In genomic region chr20:37735541-37735940, GRCh38 we compare ENCODE assay signal across 19 cellular contexts. TPM values are rescaled to one million over a fixed set of nuclear protein-coding genes. Genes with fewer than 3 reads are reported as not detected.
DNase-seq lines count a peak whose midpoint lies in the region; ATAC-seq and TF ChIP-seq lines count a peak whose summit lies in the region.
"Had no signal": no experiment of that assay in that cellular context is flagged by ENCODE, and none has a peak within 500 bp of the region (broad histone marks: within the 10 kb centered on the region; RNA-seq: fewer than 3 reads in every experiment).

No MANE protein-coding gene starts in this region.

- H3K36me3 ChIP-seq in RWPE2 (ENCODE audit: low read depth): peaks cover 62% of the 10 kb centered on the region
- H3K36me3 ChIP-seq in uterus: no peaks in the 10 kb centered on the region

- peak overlapping the region; percentile 10 for H3K27ac Mint-ChIP-seq in activated CD4-positive, alpha-beta memory T cell treated with anti-CD3 and anti-CD28 coated beads for 36 hours
- H3K27ac Mint-ChIP-seq in activated CD4-positive, alpha-beta memory T cell treated with anti-CD3 and anti-CD28 coated beads, Interleukin-2, amount 10 ng/mL, durations not matched to agents 7 days and 5 days: no peak overlapping the region
- no peak overlapping the region for H3K27ac Mint-ChIP-seq in activated CD8-positive, alpha-beta T cell treated with anti-CD3 and anti-CD28 coated beads, Interleukin-2, amount 10 ng/mL, durations not matched to agents 7 days and 5 days
- H3K27ac Mint-ChIP-seq: HFFc6 had no signal

- no peak for TF ChIP-seq POLR2A in uterus (IDR thresholded peaks at IDR 0.05)

- H3K4me1 ChIP-seq in RWPE2 (ENCODE audit: insufficient read depth, poor library complexity, severe bottlenecking) (no peaks in the 10 kb centered on the region), uterus (no peaks in the 10 kb centered on the region)

- H3K27me3 ChIP-seq in RWPE2 (ENCODE audit: insufficient read depth, poor library complexity, severe bottlenecking) (no peaks in the 10 kb centered on the region), uterus (no peaks in the 10 kb centered on the region)
- H3K27me3 ChIP-seq: BLaER1 had no signal

- H3K9me3 ChIP-seq in RWPE2 (ENCODE audit: severe bottlenecking): no peaks in the 10 kb centered on the region
- H3K9me3 ChIP-seq in uterus: no peaks in the 10 kb centered on the region

- POLR2A ChIA-PET in activated CD4-positive, alpha-beta memory T cell treated with anti-CD3 and anti-CD28 coated beads for 36 hours (lab: Charles Lee): no interaction called here
- POLR2A ChIA-PET in activated CD4-positive, alpha-beta memory T cell treated with anti-CD3 and anti-CD28 coated beads, Interleukin-2, amount 10 ng/mL, durations not matched to agents 7 days and 5 days (lab: Charles Lee): interaction anchor here (1.3 to 1.4 kb wide), 2 partner anchors 10 kb away, joined by 3 to 5 read pairs; no protein-coding TSS in a partner anchor
- POLR2A ChIA-PET in activated CD8-positive, alpha-beta T cell treated with anti-CD3 and anti-CD28 coated beads, Interleukin-2, amount 10 ng/mL, durations not matched to agents 7 days and 5 days (lab: Charles Lee): no interaction called here

- intact Hi-C loops in activated CD4-positive, alpha-beta memory T cell treated with anti-CD3 and anti-CD28 coated beads for 36 hours (cut with micrococcal nuclease): no loop called here
- intact Hi-C loops in uterus (cut with DNase I; ENCODE audit: low total_unique reads): no loop called here

- H3K4me3 ChIP-seq in RWPE2 (ENCODE audit: severe bottlenecking) (no peak overlapping the region), uterus (no peak overlapping the region)
- H3K4me3 ChIP-seq: BLaER1, GM12878 had no signal

- no peak overlapping the region for H3K27ac ChIP-seq in RWPE2 (ENCODE audit: poor library complexity, severe bottlenecking)
- H3K27ac ChIP-seq in uterus: peak overlapping the region; percentile 58 to 70
- H3K27ac ChIP-seq: BLaER1 had no signal

- H3K9me3 Mint-ChIP-seq in activated CD4-positive, alpha-beta memory T cell treated with anti-CD3 and anti-CD28 coated beads for 36 hours: no peaks in the 10 kb centered on the region
- no peaks in the 10 kb centered on the region for H3K9me3 Mint-ChIP-seq in activated CD4-positive, alpha-beta memory T cell treated with anti-CD3 and anti-CD28 coated beads, Interleukin-2, amount 10 ng/mL, durations not matched to agents 7 days and 5 days
- no peaks in the 10 kb centered on the region for H3K9me3 Mint-ChIP-seq in activated CD8-positive, alpha-beta T cell treated with anti-CD3 and anti-CD28 coated beads, Interleukin-2, amount 10 ng/mL, durations not matched to agents 7 days and 5 days (ENCODE audit: insufficient read depth)
- H3K9me3 Mint-ChIP-seq: CD4-positive, alpha-beta memory T cell; HFFc6 had no signal

- DNase-seq in activated CD4-positive, alpha-beta memory T cell treated with anti-CD3 and anti-CD28 coated beads for 36 hours: no peak
- DNase-seq in activated CD4-positive, alpha-beta memory T cell treated with anti-CD3 and anti-CD28 coated beads, Interleukin-2, amount 10 ng/mL, durations not matched to agents 7 days and 5 days: no peak
- DNase-seq in RWPE2 (ENCODE audit: low spot score) (no peak), left lobe of liver (ENCODE audit: low spot score) (no peak), uterus (no peak), DMS79 (lab: John Stamatoyannopoulos, UW) (no peak)
- no peak for DNase-seq in activated CD8-positive, alpha-beta T cell treated with anti-CD3 and anti-CD28 coated beads, Interleukin-2, amount 10 ng/mL, durations not matched to agents 7 days and 5 days
- DNase-seq: 8988T; Calu3; CD4-positive, alpha-beta memory T cell; DND-41; EL; GOT3; H7; HFFc6 had no signal

- no peak overlapping the region for H3K4me3 Mint-ChIP-seq in activated CD4-positive, alpha-beta memory T cell treated with anti-CD3 and anti-CD28 coated beads for 36 hours
- H3K4me3 Mint-ChIP-seq in activated CD4-positive, alpha-beta memory T cell treated with anti-CD3 and anti-CD28 coated beads, Interleukin-2, amount 10 ng/mL, durations not matched to agents 7 days and 5 days: no peak overlapping the region
- H3K4me3 Mint-ChIP-seq in activated CD8-positive, alpha-beta T cell treated with anti-CD3 and anti-CD28 coated beads, Interleukin-2, amount 10 ng/mL, durations not matched to agents 7 days and 5 days: no peak overlapping the region
- H3K4me3 Mint-ChIP-seq: CD14-positive monocyte; CD4-positive, alpha-beta memory T cell; HFFc6 had no signal

- ATAC-seq in RWPE2 (ENCODE audit: low read depth): 0 out of 3 replicates have a peak, but pooled peaks have one; percentile 22
- peak; percentile 10 for ATAC-seq in left lobe of liver
- ATAC-seq in activated CD8-positive, alpha-beta T cell treated with anti-CD3 and anti-CD28 coated beads, Interleukin-2, amount 10 ng/mL, durations not matched to agents 7 days and 5 days: no peak
- ATAC-seq: GM12878, HCT116 had no signal

- TF ChIP-seq CTCF in RWPE2 (IDR thresholded peaks at IDR 0.05; ENCODE audit: poor library complexity, severe bottlenecking) (no peak), uterus (IDR thresholded peaks at IDR 0.05) (no peak)

- peaks cover 16% of the 10 kb centered on the region for H3K4me1 Mint-ChIP-seq in activated CD4-positive, alpha-beta memory T cell treated with anti-CD3 and anti-CD28 coated beads for 36 hours (ENCODE audit: low read depth)
- peaks cover 22% of the 10 kb centered on the region for H3K4me1 Mint-ChIP-seq in activated CD4-positive, alpha-beta memory T cell treated with anti-CD3 and anti-CD28 coated beads, Interleukin-2, amount 10 ng/mL, durations not matched to agents 7 days and 5 days
- H3K4me1 Mint-ChIP-seq in activated CD8-positive, alpha-beta T cell treated with anti-CD3 and anti-CD28 coated beads, Interleukin-2, amount 10 ng/mL, durations not matched to agents 7 days and 5 days (ENCODE audit: low read depth): no peaks in the 10 kb centered on the region
- H3K4me1 Mint-ChIP-seq: CD14-positive monocyte had no signal

- CTCF ChIA-PET in activated CD4-positive, alpha-beta memory T cell treated with anti-CD3 and anti-CD28 coated beads for 36 hours (lab: Charles Lee): no interaction called here
- CTCF ChIA-PET in activated CD4-positive, alpha-beta memory T cell treated with anti-CD3 and anti-CD28 coated beads, Interleukin-2, amount 10 ng/mL, durations not matched to agents 7 days and 5 days (lab: Charles Lee): interaction anchor here (0.5 to 1.2 kb wide), 2 partner anchors 26 to 702 kb away, joined by 3 read pairs; no protein-coding TSS in a partner anchor
- CTCF ChIA-PET in activated CD8-positive, alpha-beta T cell treated with anti-CD3 and anti-CD28 coated beads, Interleukin-2, amount 10 ng/mL, durations not matched to agents 7 days and 5 days (lab: Charles Lee): interaction anchor here (1.7 kb wide), 1 partner anchor 9 kb away, joined by 5 read pairs; no protein-coding TSS in a partner anchor

- peaks cover 41% of the 10 kb centered on the region for H3K36me3 Mint-ChIP-seq in activated CD4-positive, alpha-beta memory T cell treated with anti-CD3 and anti-CD28 coated beads for 36 hours
- peaks cover 45% of the 10 kb centered on the region for H3K36me3 Mint-ChIP-seq in activated CD4-positive, alpha-beta memory T cell treated with anti-CD3 and anti-CD28 coated beads, Interleukin-2, amount 10 ng/mL, durations not matched to agents 7 days and 5 days (ENCODE audit: low read depth)
- H3K36me3 Mint-ChIP-seq in activated CD8-positive, alpha-beta T cell treated with anti-CD3 and anti-CD28 coated beads, Interleukin-2, amount 10 ng/mL, durations not matched to agents 7 days and 5 days (ENCODE audit: low read depth): peaks cover 37% of the 10 kb centered on the region

- no peaks in the 10 kb centered on the region for H3K27me3 Mint-ChIP-seq in activated CD4-positive, alpha-beta memory T cell treated with anti-CD3 and anti-CD28 coated beads for 36 hours
- no peaks in the 10 kb centered on the region for H3K27me3 Mint-ChIP-seq in activated CD4-positive, alpha-beta memory T cell treated with anti-CD3 and anti-CD28 coated beads, Interleukin-2, amount 10 ng/mL, durations not matched to agents 7 days and 5 days
- no peaks in the 10 kb centered on the region for H3K27me3 Mint-ChIP-seq in activated CD8-positive, alpha-beta T cell treated with anti-CD3 and anti-CD28 coated beads, Interleukin-2, amount 10 ng/mL, durations not matched to agents 7 days and 5 days (ENCODE audit: low read depth)
- H3K27me3 Mint-ChIP-seq: CD4-positive, alpha-beta memory T cell had no signal

RNA-seq across cellular contexts. Expression of gene CTNNBL1, which starts 41.7 kb away (rescaled TPM):
- total RNA-seq in activated CD4-positive, alpha-beta memory T cell treated with anti-CD3 and anti-CD28 coated beads for 36 hours: 10 to 100 TPM; 72.5 to 76.5 TPM
- 10 to 100 TPM; 64.3 to 64.6 TPM for total RNA-seq in activated CD4-positive, alpha-beta memory T cell treated with anti-CD3 and anti-CD28 coated beads, Interleukin-2, amount 10 ng/mL, durations not matched to agents 7 days and 5 days
- 41.4 TPM for total RNA-seq in left lobe of liver
- 10 to 100 TPM; 11.5 to 57.2 (median 35.2) TPM for total RNA-seq in uterus
- total RNA-seq in activated CD8-positive, alpha-beta T cell treated with anti-CD3 and anti-CD28 coated beads, Interleukin-2, amount 10 ng/mL, durations not matched to agents 7 days and 5 days: 10 to 100 TPM; 75.5 to 75.9 TPM
